Comparison of ENCODE assay signal across 8 cellular contexts in genomic region chr19:55553217-55554182, GRCh38. TPM values are rescaled to one million over a fixed set of nuclear protein-coding genes. Genes with fewer than 3 reads are reported as not detected.
A peak's percentile ranks its signal among the peaks of the same experiment; 100 is the strongest.
DNase-seq lines count a peak whose midpoint lies in the region; ATAC-seq and TF ChIP-seq lines count a peak whose summit lies in the region.
"Had no signal": no experiment of that assay in that cellular context is flagged by ENCODE, and none has a peak within 500 bp of the region (broad histone marks: within the 10 kb centered on the region; RNA-seq: fewer than 3 reads in every experiment).

No MANE protein-coding gene starts in this region.

- intact Hi-C loops in naive thymus-derived CD4-positive, alpha-beta T cell (cut with micrococcal nuclease): no loop called here

- no peaks in the 10 kb centered on the region for H3K4me1 ChIP-seq in naive thymus-derived CD4-positive, alpha-beta T cell (ENCODE audit: control insufficient read depth in 2 of 2, insufficient read depth in 2 of 2, low read length in 2 of 2)

- no peak overlapping the region for H3K4me3 ChIP-seq in naive thymus-derived CD4-positive, alpha-beta T cell (ENCODE audit: low read length)
- H3K4me3 ChIP-seq: heart right ventricle, lower lobe of right lung had no signal

- no peaks in the 10 kb centered on the region for H3K9me3 ChIP-seq in naive thymus-derived CD4-positive, alpha-beta T cell (ENCODE audit: control insufficient read depth in 2 of 3, low read length in 3 of 3)
- H3K9me3 ChIP-seq: heart right ventricle, lower lobe of right lung had no signal

- H3K9me3 Mint-ChIP-seq in progenitor cell of endocrine pancreas (ENCODE audit: low read depth): no peaks in the 10 kb centered on the region
- H3K9me3 Mint-ChIP-seq in naive thymus-derived CD4-positive, alpha-beta T cell: no peaks in the 10 kb centered on the region

- TF ChIP-seq CTCF in progenitor cell of endocrine pancreas (IDR thresholded peaks at IDR 0.05; ENCODE audit: unreplicated experiment): no peak

- H3K4me3 Mint-ChIP-seq in progenitor cell of endocrine pancreas (ENCODE audit: low read depth): no peak overlapping the region
- H3K4me3 Mint-ChIP-seq in naive thymus-derived CD4-positive, alpha-beta T cell: no peak overlapping the region

- peaks cover 15% of the 10 kb centered on the region for H3K27me3 Mint-ChIP-seq in progenitor cell of endocrine pancreas
- H3K27me3 Mint-ChIP-seq in naive thymus-derived CD4-positive, alpha-beta T cell: peaks cover 0 to 14% (median 5%) of the 10 kb centered on the region in 5 donors

- H3K27ac ChIP-seq in naive thymus-derived CD4-positive, alpha-beta T cell (ENCODE audit: low read depth, low read length): no peak overlapping the region
- H3K27ac ChIP-seq: heart right ventricle, lower lobe of right lung had no signal

- H3K4me1 Mint-ChIP-seq in progenitor cell of endocrine pancreas (ENCODE audit: low read depth): peaks cover 22% of the 10 kb centered on the region
- H3K4me1 Mint-ChIP-seq in naive thymus-derived CD4-positive, alpha-beta T cell: peaks cover 0 to 2% (median 0%) of the 10 kb centered on the region in 7 donors

- H3K27me3 ChIP-seq in naive thymus-derived CD4-positive, alpha-beta T cell (ENCODE audit: control insufficient read depth in 2 of 2, insufficient read depth in 2 of 2, low read length in 2 of 2): no peaks in the 10 kb centered on the region

- POLR2A ChIA-PET in naive thymus-derived CD4-positive, alpha-beta T cell (lab: Charles Lee): no interaction called here

- ATAC-seq in naive thymus-derived CD4-positive, alpha-beta T cell: no peak
- ATAC-seq: heart right ventricle, lower lobe of right lung had no signal

- DNase-seq in RPMI8226 (peak; percentile 32), progenitor cell of endocrine pancreas (ENCODE audit: low spot score, unreplicated experiment) (no peak), Ammon's horn (ENCODE audit: low spot score) (no peak)
- no peak for DNase-seq in naive thymus-derived CD4-positive, alpha-beta T cell
- DNase-seq: heart right ventricle; lower lobe of right lung; stimulated activated CD4-positive, alpha-beta T cell treated with anti-CD3 and anti-CD28 coated beads, Interleukin-4, amount 100 ng/mL, for 1 hour had no signal

- H3K27ac Mint-ChIP-seq in progenitor cell of endocrine pancreas: peak overlapping the region; percentile 67
- no peak overlapping the region for H3K27ac Mint-ChIP-seq in naive thymus-derived CD4-positive, alpha-beta T cell

- CTCF ChIA-PET in naive thymus-derived CD4-positive, alpha-beta T cell (lab: Charles Lee): no interaction called here

- H3K36me3 Mint-ChIP-seq in progenitor cell of endocrine pancreas (ENCODE audit: insufficient read depth): no peaks in the 10 kb centered on the region
- H3K36me3 Mint-ChIP-seq in naive thymus-derived CD4-positive, alpha-beta T cell: no peaks in the 10 kb centered on the region

- no peaks in the 10 kb centered on the region for H3K36me3 ChIP-seq in naive thymus-derived CD4-positive, alpha-beta T cell (ENCODE audit: control insufficient read depth in 2 of 3, insufficient read depth in 3 of 3, low read length in 3 of 3)
- H3K36me3 ChIP-seq: heart right ventricle, lower lobe of right lung had no signal

RNA-seq across cellular contexts. Expression of gene SBK3, which starts 8.2 kb away (rescaled TPM):
- 0.64 TPM in 1 of 2 replicates, not detected in the other for total RNA-seq in progenitor cell of endocrine pancreas
- total RNA-seq in naive thymus-derived CD4-positive, alpha-beta T cell: not detected
- polyA plus RNA-seq in naive thymus-derived CD4-positive, alpha-beta T cell: not detected
- total RNA-seq: activated CD8-positive, alpha-beta memory T cell treated with anti-CD3 and anti-CD28 coated beads for 36 hours had no signal

RNA-seq across cellular contexts. Expression of gene SBK2, which starts 16.6 kb away (rescaled TPM):
- 1.9 and 2.3 TPM in 2 replicates for total RNA-seq in progenitor cell of endocrine pancreas
- total RNA-seq in naive thymus-derived CD4-positive, alpha-beta T cell: not detected
- not detected for polyA plus RNA-seq in naive thymus-derived CD4-positive, alpha-beta T cell
- total RNA-seq: activated CD8-positive, alpha-beta memory T cell treated with anti-CD3 and anti-CD28 coated beads for 36 hours; lower lobe of right lung had no signal

RNA-seq across cellular contexts. Expression of gene ZNF579, which starts 27.1 kb away (rescaled TPM):
- 26.6 and 29.1 TPM in 2 replicates for total RNA-seq in progenitor cell of endocrine pancreas
- 10 to 100 TPM in 1 of 5 experiments, 1 to 10 TPM in 4; 6.1 to 11.0 (median 7.8) TPM for total RNA-seq in naive thymus-derived CD4-positive, alpha-beta T cell
- 1 to 10 TPM in 1 of 2 donors, under 1 TPM in 1; 0.50 to 2.2 TPM for polyA plus RNA-seq in naive thymus-derived CD4-positive, alpha-beta T cell

RNA-seq across cellular contexts. Expression of gene FIZ1, which starts 45.8 kb away (rescaled TPM):
- total RNA-seq in progenitor cell of endocrine pancreas: 35.5 and 39.0 TPM in 2 replicates
- 10 to 100 TPM in 4 of 5 experiments, 1 to 10 TPM in 1; 9.4 to 32.0 (median 16.1) TPM for total RNA-seq in naive thymus-derived CD4-positive, alpha-beta T cell
- polyA plus RNA-seq in naive thymus-derived CD4-positive, alpha-beta T cell: 1 to 10 TPM; 3.3 to 6.5 TPM

RNA-seq across cellular contexts. Expression of gene ZNF524, which starts 46.6 kb away (rescaled TPM):
- 7.9 and 8.5 TPM in 2 replicates for total RNA-seq in progenitor cell of endocrine pancreas
- total RNA-seq in naive thymus-derived CD4-positive, alpha-beta T cell: 10 to 100 TPM; 13.3 to 32.1 (median 24.7) TPM
- polyA plus RNA-seq in naive thymus-derived CD4-positive, alpha-beta T cell: 10 to 100 TPM; 41.2 to 50.5 TPM
